In genomic region chr6:44635486-44635885, GRCh38 we compare ENCODE assay signal across 6 cellular contexts.
"Had no signal": no experiment of that assay in that cellular context is flagged by ENCODE, and none has a peak within 500 bp of the region (broad histone marks: within the 10 kb centered on the region; RNA-seq: fewer than 3 reads in every experiment).

No MANE protein-coding gene starts in this region.

- DNase-seq: GM23248, GOT3, H7, HFFc6 had no signal

- ATAC-seq: HCT116, HepG2 had no signal
